In the genomic region with DNA sequence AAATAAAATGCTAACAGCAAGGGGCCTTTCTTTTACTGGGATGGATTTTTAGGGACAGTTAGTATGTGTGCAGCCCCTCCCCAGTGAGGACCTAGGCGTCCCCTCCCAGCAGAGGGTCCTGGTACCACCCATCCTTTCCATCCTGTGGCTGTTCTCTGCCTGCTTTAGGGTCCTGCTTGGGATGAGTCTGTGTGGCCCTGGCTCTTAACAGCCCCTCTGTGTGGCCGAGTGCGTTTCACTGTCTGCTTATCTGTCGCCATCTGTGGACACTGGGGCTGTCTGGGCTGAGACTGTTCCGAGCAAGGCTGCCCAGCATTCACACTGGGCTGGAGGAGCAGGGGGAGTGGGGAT, we compare ENCODE assay signal across 14 cellular contexts. TPM values are rescaled to one million over a fixed set of nuclear protein-coding genes. Genes with fewer than 3 reads are reported as not detected.
DNase-seq lines count a peak whose midpoint lies in the region; ATAC-seq and TF ChIP-seq lines count a peak whose summit lies in the region.
"Had no signal": no experiment of that assay in that cellular context is flagged by ENCODE, and none has a peak within 500 bp of the region (broad histone marks: within the 10 kb centered on the region; RNA-seq: fewer than 3 reads in every experiment).

No MANE protein-coding gene starts in this region.

- no peak overlapping the region for H3K4ac ChIP-seq in IMR-90 (ENCODE audit: low read depth, low read length)

- CTCF ChIA-PET in IMR-90 (lab: Yijun Ruan, JAX) = no interaction called here

- no peak overlapping the region for H2AK9ac ChIP-seq in IMR-90 (replicated peaks; ENCODE audit: low read depth, low read length, poor library complexity)

- no peak overlapping the region for H2BK5ac ChIP-seq in IMR-90 (ENCODE audit: low read depth, low read length, poor library complexity, severe bottlenecking)

- intact Hi-C loops in IMR-90 (cut with micrococcal nuclease) (no loop called here), right cardiac atrium (cut with DNase I) (no loop called here), prostate gland (cut with DNase I) (no loop called here)

- H4K91ac ChIP-seq in IMR-90 (ENCODE audit: insufficient read depth, low read depth, low read length) = no peak overlapping the region

- TF ChIP-seq POLR2A in IMR-90 (IDR thresholded peaks at IDR 0.05; ENCODE audit: low read depth, low read length) = no peak
- TF ChIP-seq POLR2A in prostate gland (IDR thresholded peaks at IDR 0.05) = no peak

- H2BK120ac ChIP-seq in IMR-90 (ENCODE audit: low read depth, low read length) = no peak overlapping the region

- no peak overlapping the region for H3K4me2 ChIP-seq in IMR-90 (ENCODE audit: low read depth, low read length)

- no peak overlapping the region for H3K56ac ChIP-seq in IMR-90 (ENCODE audit: extremely low read depth, insufficient read depth, low read length)

- H4K5ac ChIP-seq in IMR-90 (ENCODE audit: low read depth, low read length) = no peak overlapping the region

- H3K23ac ChIP-seq in IMR-90 (ENCODE audit: low read depth, low read length) = no peak overlapping the region

- H3K9me1 ChIP-seq in IMR-90 (ENCODE audit: insufficient read depth, low read length) = no peaks in the 10 kb centered on the region

- H3K9me3 ChIP-seq in IMR-90 (ENCODE audit: control insufficient read depth, insufficient read depth, low read length) = peaks cover 3% of the 10 kb centered on the region; the same call in 1 of the 2 replicates
- no peaks in the 10 kb centered on the region for H3K9me3 ChIP-seq in right cardiac atrium (ENCODE audit: control insufficient read depth, low read length)
- no peaks in the 10 kb centered on the region for H3K9me3 ChIP-seq in prostate gland
- H3K9me3 ChIP-seq: thoracic aorta had no signal

- POLR2A ChIA-PET in IMR-90 (lab: Charles Lee; ENCODE audit: unreplicated experiment) = no interaction called here

- H3K4me3 ChIP-seq in IMR-90 (ENCODE audit: insufficient read depth, low read depth, low read length) (no peak overlapping the region), right cardiac atrium (ENCODE audit: low read length) (no peak overlapping the region), prostate gland (no peak overlapping the region)
- H3K4me3 ChIP-seq: thoracic aorta had no signal

- TF ChIP-seq CTCF in IMR-90 (conservative IDR thresholded peaks at IDR 0.05; ENCODE audit: low read depth, low read length) (no peak), VCaP (conservative IDR thresholded peaks at IDR 0.05) (no peak), prostate gland (IDR thresholded peaks at IDR 0.05) (no peak)

- peak overlapping the region; percentile 69 for H2AFZ ChIP-seq in IMR-90 (replicated peaks; ENCODE audit: low read length, poor library complexity)

- H3K27ac ChIP-seq in IMR-90 (ENCODE audit: insufficient read depth, low read length) (no peak overlapping the region), VCaP (peak overlapping the region; percentile 99), right cardiac atrium (ENCODE audit: low read length) (peak overlapping the region; percentile 43), prostate gland (peak overlapping the region; percentile 77 to 83)
- H3K27ac ChIP-seq: HL-60, thoracic aorta had no signal

- no peaks in the 10 kb centered on the region for H4K20me1 ChIP-seq in IMR-90 (ENCODE audit: insufficient read depth, low read length)

- H3K14ac ChIP-seq in IMR-90 (replicated peaks; ENCODE audit: low read depth, low read length) = no peak overlapping the region

- no peak for TF ChIP-seq RAD21 in IMR-90 (IDR thresholded peaks at IDR 0.05; ENCODE audit: low read length)

- no peak overlapping the region for H4K8ac ChIP-seq in IMR-90 (ENCODE audit: low read depth in 2 of 2, low read length in 2 of 2)

- dilution Hi-C loops in IMR-90 (cut with HindIII; ENCODE audit: low sequenced_read_pairs, unreplicated experiment) = no loop called here

- in situ Hi-C loops in IMR-90 (cut with MboI; ENCODE audit: low sequenced_read_pairs) = no loop called here

- WGBS in IMR-90 (ENCODE audit: extremely low coverage in 2 of 2, insufficient read length in 1 of 2), 2 experiments = 50% methylated on average over 2 of the region's 5 CpGs; no CpG with 5 or more reads in 1 of the 2 experiments
- WGBS in right cardiac atrium = 64% methylated on average over 5 of the region's 5 CpGs
- WGBS in prostate gland = 44% methylated on average over 5 of the region's 5 CpGs

- DNase-seq in IMR-90 (no peak), right cardiac atrium (peak in 1 of 3 donors; percentile 36), prostate gland (ENCODE audit: low spot score) (no peak), cortex of kidney (lab: John Stamatoyannopoulos, UW) (no peak), epidermal melanocyte (ENCODE audit: insufficient read length, low spot score) (no peak)
- DNase-seq in activated effector memory CD4-positive, alpha-beta T cell treated with Interleukin-2 at 50 U/mL for 16 hours = no peak
- no peak for DNase-seq in activated T-cell treated with anti-CD3 and anti-CD28 coated beads, Interleukin-2, amount 50 U/mL, for 48 hours
- DNase-seq: activated CD4-positive, alpha-beta T cell treated with anti-CD3 and anti-CD28 coated beads, Interleukin-2, amount 50 U/mL, for 48 hours; NCI-H187; NCI-H748 treated with DMSO at 0.1 percent for 48 hours had no signal

- H3K79me1 ChIP-seq in IMR-90 (ENCODE audit: low read depth in 1 of 2, low read length in 2 of 2) = no peaks in the 10 kb centered on the region

- H3K18ac ChIP-seq in IMR-90 (ENCODE audit: low read depth, low read length) = no peak overlapping the region

- no peak overlapping the region for H2BK15ac ChIP-seq in IMR-90 (ENCODE audit: low read depth, low read length)

- H3K9ac ChIP-seq in IMR-90 (ENCODE audit: low read depth, low read length) = no peak overlapping the region

- H2AK5ac ChIP-seq in IMR-90 (ENCODE audit: low read depth, low read length) = no peak overlapping the region

- no peaks in the 10 kb centered on the region for H3K4me1 ChIP-seq in IMR-90 (ENCODE audit: control insufficient read depth, insufficient read depth, low read length)
- H3K4me1 ChIP-seq in right cardiac atrium (ENCODE audit: control insufficient read depth, insufficient read depth, low read length) = peaks cover 12% of the 10 kb centered on the region
- peaks cover 27% of the 10 kb centered on the region for H3K4me1 ChIP-seq in prostate gland (replicated peaks)

- no peak for ATAC-seq in IMR-90 (ENCODE audit: low read depth)
- no peak for ATAC-seq in right cardiac atrium

- no peak overlapping the region for H2BK20ac ChIP-seq in IMR-90 (ENCODE audit: low read depth, low read length)

- H3K27me3 ChIP-seq in IMR-90 (ENCODE audit: control insufficient read depth, insufficient read depth, low read length) = peaks cover 23% of the 10 kb centered on the region
- no peaks in the 10 kb centered on the region for H3K27me3 ChIP-seq in right cardiac atrium (ENCODE audit: control insufficient read depth, insufficient read depth)
- H3K27me3 ChIP-seq in prostate gland (replicated peaks; ENCODE audit: insufficient read depth) = no peaks in the 10 kb centered on the region

- BruUV-seq in IMR-90 (replicated peaks; lab: Mats Ljungman, UMichigan) = no TSS peak

- H3K36me3 ChIP-seq in IMR-90 (ENCODE audit: control insufficient read depth, insufficient read depth, low read length) (no peaks in the 10 kb centered on the region), prostate gland (no peaks in the 10 kb centered on the region)
- H3K36me3 ChIP-seq: thoracic aorta had no signal

TF ChIP-seq in IMR-90, 13 proteins besides CTCF, POLR2A, EP300 and RAD21:
- TF ChIP-seq CEBPB (IDR thresholded peaks at IDR 0.05; ENCODE audit: low read depth, low read length) (no peak), SMC3 (IDR thresholded peaks at IDR 0.05; ENCODE audit: low read depth, low read length) (no peak), MAFK (IDR thresholded peaks at IDR 0.05; ENCODE audit: low read depth, low read length) (no peak), NFE2L2 (IDR thresholded peaks at IDR 0.05; ENCODE audit: low read depth, low read length) (no peak), CHD1 (IDR thresholded peaks at IDR 0.05; ENCODE audit: low read depth, low read length) (no peak), FOS (IDR thresholded peaks at IDR 0.05; ENCODE audit: low read depth, low read length) (no peak), MAZ (IDR thresholded peaks at IDR 0.05; ENCODE audit: borderline replicate concordance, low read depth, low read length) (no peak), RFX5 (IDR thresholded peaks at IDR 0.05; ENCODE audit: low read depth, low read length) (no peak), MXI1 (IDR thresholded peaks at IDR 0.05; ENCODE audit: borderline replicate concordance, low read depth, low read length) (no peak), BHLHE40 (IDR thresholded peaks at IDR 0.05; ENCODE audit: low read depth, low read length) (no peak)
- TF ChIP-seq, protein P1, sequence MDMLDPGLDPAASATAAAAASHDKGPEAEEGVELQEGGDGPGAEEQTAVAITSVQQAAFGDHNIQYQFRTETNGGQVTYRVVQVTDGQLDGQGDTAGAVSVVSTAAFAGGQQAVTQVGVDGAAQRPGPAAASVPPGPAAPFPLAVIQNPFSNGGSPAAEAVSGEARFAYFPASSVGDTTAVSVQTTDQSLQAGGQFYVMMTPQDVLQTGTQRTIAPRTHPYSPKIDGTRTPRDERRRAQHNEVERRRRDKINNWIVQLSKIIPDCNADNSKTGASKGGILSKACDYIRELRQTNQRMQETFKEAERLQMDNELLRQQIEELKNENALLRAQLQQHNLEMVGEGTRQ (IDR thresholded peaks at IDR 0.05; ENCODE audit: low read depth, low read length) = no peak

RNA-seq across cellular contexts. Expression of a gene that starts 17.0 kb away (rescaled TPM):
- not detected in 2 replicates for total RNA-seq in IMR-90 (2012; rRNA removed)
- not detected in 2 replicates for polyA plus RNA-seq in IMR-90 (2012; rRNA removed)
- 0.01 TPM in 1 of 2 replicates, not detected in the other for polyA plus RNA-seq in IMR-90 (2012; cell fraction: cytosol; rRNA removed)
- polyA plus RNA-seq in IMR-90 (2012; cell fraction: nucleus; rRNA removed; ENCODE audit: low replicate concordance) = not detected in 2 replicates
- total RNA-seq in right cardiac atrium = 100 to 1,000 TPM; 217 to 322 (median 278) TPM
- 167 TPM for polyA plus RNA-seq in right cardiac atrium
- 100 to 1,000 TPM in 1 of 2 donors, 10 to 100 TPM in 1; 77.9 to 136 TPM for total RNA-seq in prostate gland
- polyA plus RNA-seq: BJ had no signal

Comparison
In these comparisons a context has a peak if more than half of its experiments do, and no peak if none do; other contexts are left out.
1. RNA of a gene that starts 17.0 kb away (total RNA-seq): 217 to 322 TPM in right cardiac atrium and 77.9 to 136 TPM in prostate gland; not detected in IMR-90; every median in the first group is over 10 times any median in the second.